ENCODE assay signal across 1 cellular context in the genomic region with DNA sequence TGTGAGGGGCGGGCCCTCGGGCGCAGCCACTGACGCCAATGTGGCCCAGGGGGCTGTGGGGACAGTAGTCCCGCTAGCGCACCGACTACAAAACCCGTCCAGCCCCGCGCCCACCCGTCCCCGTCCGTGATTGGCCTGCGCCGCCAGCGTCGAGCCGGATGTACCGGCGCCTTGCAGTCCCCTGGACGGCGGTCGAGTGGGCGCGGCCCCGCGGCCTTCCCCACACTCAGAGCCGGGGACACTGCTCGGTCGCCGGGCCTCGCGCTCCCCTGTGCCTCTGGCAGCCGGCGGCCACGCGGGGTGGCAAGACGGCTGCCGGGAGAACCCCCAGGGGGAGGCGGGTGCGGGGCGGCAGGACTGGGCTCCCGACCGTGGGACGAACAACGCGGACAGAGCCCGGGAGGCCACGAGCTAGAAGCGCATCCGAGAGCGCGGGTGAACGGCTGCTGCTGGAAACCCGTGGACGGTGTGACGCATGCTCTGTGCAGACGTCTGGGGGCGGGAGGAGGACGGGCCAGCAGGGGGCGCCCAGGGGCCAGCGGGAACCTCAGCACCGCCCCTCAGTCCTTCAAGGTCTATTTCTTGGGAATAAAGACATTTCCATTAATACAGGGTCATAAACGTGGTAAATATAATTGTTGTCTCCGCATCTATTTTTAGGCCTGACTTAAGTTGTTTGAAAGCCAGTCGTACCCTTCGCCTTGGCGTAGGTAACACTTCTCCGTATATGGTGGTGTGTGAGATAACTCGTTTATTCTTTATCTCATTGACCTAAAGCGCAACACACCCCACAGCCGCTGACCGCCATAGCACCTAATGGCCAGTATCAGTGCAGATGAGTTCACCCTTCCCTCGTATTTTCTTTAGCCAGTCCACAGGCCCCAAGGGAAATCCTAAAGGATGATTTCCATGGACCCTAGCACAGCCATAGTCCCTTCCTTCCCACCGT.
A peak's percentile ranks its signal among the peaks of the same experiment; 100 is the strongest.
TF ChIP-seq lines count a peak whose summit lies in the region.

No MANE protein-coding gene starts in this region.

TF ChIP-seq in HEK293, 187 proteins besides CTCF, POLR2A, EP300 and RAD21 (continued from another document and continues in another):
- TF ChIP-seq, protein P1, sequence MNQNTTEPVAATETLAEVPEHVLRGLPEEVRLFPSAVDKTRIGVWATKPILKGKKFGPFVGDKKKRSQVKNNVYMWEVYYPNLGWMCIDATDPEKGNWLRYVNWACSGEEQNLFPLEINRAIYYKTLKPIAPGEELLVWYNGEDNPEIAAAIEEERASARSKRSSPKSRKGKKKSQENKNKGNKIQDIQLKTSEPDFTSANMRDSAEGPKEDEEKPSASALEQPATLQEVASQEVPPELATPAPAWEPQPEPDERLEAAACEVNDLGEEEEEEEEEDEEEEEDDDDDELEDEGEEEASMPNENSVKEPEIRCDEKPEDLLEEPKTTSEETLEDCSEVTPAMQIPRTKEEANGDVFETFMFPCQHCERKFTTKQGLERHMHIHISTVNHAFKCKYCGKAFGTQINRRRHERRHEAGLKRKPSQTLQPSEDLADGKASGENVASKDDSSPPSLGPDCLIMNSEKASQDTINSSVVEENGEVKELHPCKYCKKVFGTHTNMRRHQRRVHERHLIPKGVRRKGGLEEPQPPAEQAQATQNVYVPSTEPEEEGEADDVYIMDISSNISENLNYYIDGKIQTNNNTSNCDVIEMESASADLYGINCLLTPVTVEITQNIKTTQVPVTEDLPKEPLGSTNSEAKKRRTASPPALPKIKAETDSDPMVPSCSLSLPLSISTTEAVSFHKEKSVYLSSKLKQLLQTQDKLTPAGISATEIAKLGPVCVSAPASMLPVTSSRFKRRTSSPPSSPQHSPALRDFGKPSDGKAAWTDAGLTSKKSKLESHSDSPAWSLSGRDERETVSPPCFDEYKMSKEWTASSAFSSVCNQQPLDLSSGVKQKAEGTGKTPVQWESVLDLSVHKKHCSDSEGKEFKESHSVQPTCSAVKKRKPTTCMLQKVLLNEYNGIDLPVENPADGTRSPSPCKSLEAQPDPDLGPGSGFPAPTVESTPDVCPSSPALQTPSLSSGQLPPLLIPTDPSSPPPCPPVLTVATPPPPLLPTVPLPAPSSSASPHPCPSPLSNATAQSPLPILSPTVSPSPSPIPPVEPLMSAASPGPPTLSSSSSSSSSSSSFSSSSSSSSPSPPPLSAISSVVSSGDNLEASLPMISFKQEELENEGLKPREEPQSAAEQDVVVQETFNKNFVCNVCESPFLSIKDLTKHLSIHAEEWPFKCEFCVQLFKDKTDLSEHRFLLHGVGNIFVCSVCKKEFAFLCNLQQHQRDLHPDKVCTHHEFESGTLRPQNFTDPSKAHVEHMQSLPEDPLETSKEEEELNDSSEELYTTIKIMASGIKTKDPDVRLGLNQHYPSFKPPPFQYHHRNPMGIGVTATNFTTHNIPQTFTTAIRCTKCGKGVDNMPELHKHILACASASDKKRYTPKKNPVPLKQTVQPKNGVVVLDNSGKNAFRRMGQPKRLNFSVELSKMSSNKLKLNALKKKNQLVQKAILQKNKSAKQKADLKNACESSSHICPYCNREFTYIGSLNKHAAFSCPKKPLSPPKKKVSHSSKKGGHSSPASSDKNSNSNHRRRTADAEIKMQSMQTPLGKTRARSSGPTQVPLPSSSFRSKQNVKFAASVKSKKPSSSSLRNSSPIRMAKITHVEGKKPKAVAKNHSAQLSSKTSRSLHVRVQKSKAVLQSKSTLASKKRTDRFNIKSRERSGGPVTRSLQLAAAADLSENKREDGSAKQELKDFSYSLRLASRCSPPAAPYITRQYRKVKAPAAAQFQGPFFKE (tag by site-specific recombination; IDR thresholded peaks at IDR 0.05; ENCODE audit: borderline replicate concordance), result no peak
- TF ChIP-seq ZNF624 (tag by site-specific recombination; IDR thresholded peaks at IDR 0.05) (no peak), ZNF404 (tag by site-specific recombination; IDR thresholded peaks at IDR 0.05) (no peak), PRDM4 (tag by site-specific recombination; IDR thresholded peaks at IDR 0.05) (no peak), ZBTB10 (tag by site-specific recombination; IDR thresholded peaks at IDR 0.05) (no peak), ZXDB (tag by site-specific recombination; IDR thresholded peaks at IDR 0.05) (peak; percentile 76; the same call in 1 of the 2 replicates), SETDB1 (IDR thresholded peaks at IDR 0.05; ENCODE audit: insufficient read length, low read length) (no peak), ZNF768 (tag by site-specific recombination; IDR thresholded peaks at IDR 0.05) (no peak), FEZF1 (tag by site-specific recombination; IDR thresholded peaks at IDR 0.05) (no peak), ZNF302 (tag by site-specific recombination; IDR thresholded peaks at IDR 0.05; ENCODE audit: low read depth) (no peak), KLF1 (tag by site-specific recombination; IDR thresholded peaks at IDR 0.05) (peak; percentile 64), ZNF398 (tag by site-specific recombination; IDR thresholded peaks at IDR 0.05) (0 out of 2 replicates have a peak, but pooled peaks have one; percentile 10), ZNF10 (tag by site-specific recombination; IDR thresholded peaks at IDR 0.05) (peak; percentile 58; the same call in 1 of the 2 replicates), ZNF221 (tag by site-specific recombination; IDR thresholded peaks at IDR 0.05; ENCODE audit: borderline replicate concordance) (no peak), ZNF19 (tag by site-specific recombination; IDR thresholded peaks at IDR 0.05; ENCODE audit: low read depth) (no peak), ZNF548 (tag by site-specific recombination; IDR thresholded peaks at IDR 0.05) (no peak), GLI2 (tag by site-specific recombination; IDR thresholded peaks at IDR 0.05; ENCODE audit: borderline replicate concordance, low read depth) (no peak), ZBTB7A (tag by site-specific recombination; IDR thresholded peaks at IDR 0.05; ENCODE audit: low read depth) (no peak), ZNF416 (tag by site-specific recombination; IDR thresholded peaks at IDR 0.05) (no peak), SCRT1 (tag by site-specific recombination; IDR thresholded peaks at IDR 0.05; ENCODE audit: borderline replicate concordance) (no peak), MZF1 (tag by site-specific recombination; IDR thresholded peaks at IDR 0.05; ENCODE audit: borderline replicate concordance) (no peak), ZNF610 (tag by site-specific recombination; IDR thresholded peaks at IDR 0.05; ENCODE audit: borderline replicate concordance) (peak; percentile 55; the same call in 1 of the 2 replicates), ZNF776 (tag by site-specific recombination; IDR thresholded peaks at IDR 0.05; ENCODE audit: borderline replicate concordance) (no peak), GLIS2 (tag by site-specific recombination; IDR thresholded peaks at IDR 0.05) (peak; percentile 82), ZNF157 (tag by site-specific recombination; IDR thresholded peaks at IDR 0.05) (no peak), ZFP3 (tag by site-specific recombination; IDR thresholded peaks at IDR 0.05; ENCODE audit: low read depth) (no peak), ZEB2 (tag by site-specific recombination; IDR thresholded peaks at IDR 0.05) (peak; percentile 86; the same call in 1 of the 2 replicates), ZNF623 (tag by site-specific recombination; IDR thresholded peaks at IDR 0.05) (no peak), ZNF239 (tag by site-specific recombination; IDR thresholded peaks at IDR 0.05) (0 out of 2 replicates have a peak, but pooled peaks have one; percentile 47), HOXA7 (CRISPR knock-in tag; IDR thresholded peaks at IDR 0.05; ENCODE audit: borderline replicate concordance) (no peak), ZBTB20 (tag by site-specific recombination; IDR thresholded peaks at IDR 0.05) (peak; percentile 80; the same call in 1 of the 2 replicates), HOXD13 (CRISPR knock-in tag; IDR thresholded peaks at IDR 0.05; ENCODE audit: borderline replicate concordance) (no peak), ZNF558 (tag by site-specific recombination; IDR thresholded peaks at IDR 0.05) (no peak), ZBTB1 (tag by site-specific recombination; IDR thresholded peaks at IDR 0.05) (no peak)
- TF ChIP-seq, protein P2, sequence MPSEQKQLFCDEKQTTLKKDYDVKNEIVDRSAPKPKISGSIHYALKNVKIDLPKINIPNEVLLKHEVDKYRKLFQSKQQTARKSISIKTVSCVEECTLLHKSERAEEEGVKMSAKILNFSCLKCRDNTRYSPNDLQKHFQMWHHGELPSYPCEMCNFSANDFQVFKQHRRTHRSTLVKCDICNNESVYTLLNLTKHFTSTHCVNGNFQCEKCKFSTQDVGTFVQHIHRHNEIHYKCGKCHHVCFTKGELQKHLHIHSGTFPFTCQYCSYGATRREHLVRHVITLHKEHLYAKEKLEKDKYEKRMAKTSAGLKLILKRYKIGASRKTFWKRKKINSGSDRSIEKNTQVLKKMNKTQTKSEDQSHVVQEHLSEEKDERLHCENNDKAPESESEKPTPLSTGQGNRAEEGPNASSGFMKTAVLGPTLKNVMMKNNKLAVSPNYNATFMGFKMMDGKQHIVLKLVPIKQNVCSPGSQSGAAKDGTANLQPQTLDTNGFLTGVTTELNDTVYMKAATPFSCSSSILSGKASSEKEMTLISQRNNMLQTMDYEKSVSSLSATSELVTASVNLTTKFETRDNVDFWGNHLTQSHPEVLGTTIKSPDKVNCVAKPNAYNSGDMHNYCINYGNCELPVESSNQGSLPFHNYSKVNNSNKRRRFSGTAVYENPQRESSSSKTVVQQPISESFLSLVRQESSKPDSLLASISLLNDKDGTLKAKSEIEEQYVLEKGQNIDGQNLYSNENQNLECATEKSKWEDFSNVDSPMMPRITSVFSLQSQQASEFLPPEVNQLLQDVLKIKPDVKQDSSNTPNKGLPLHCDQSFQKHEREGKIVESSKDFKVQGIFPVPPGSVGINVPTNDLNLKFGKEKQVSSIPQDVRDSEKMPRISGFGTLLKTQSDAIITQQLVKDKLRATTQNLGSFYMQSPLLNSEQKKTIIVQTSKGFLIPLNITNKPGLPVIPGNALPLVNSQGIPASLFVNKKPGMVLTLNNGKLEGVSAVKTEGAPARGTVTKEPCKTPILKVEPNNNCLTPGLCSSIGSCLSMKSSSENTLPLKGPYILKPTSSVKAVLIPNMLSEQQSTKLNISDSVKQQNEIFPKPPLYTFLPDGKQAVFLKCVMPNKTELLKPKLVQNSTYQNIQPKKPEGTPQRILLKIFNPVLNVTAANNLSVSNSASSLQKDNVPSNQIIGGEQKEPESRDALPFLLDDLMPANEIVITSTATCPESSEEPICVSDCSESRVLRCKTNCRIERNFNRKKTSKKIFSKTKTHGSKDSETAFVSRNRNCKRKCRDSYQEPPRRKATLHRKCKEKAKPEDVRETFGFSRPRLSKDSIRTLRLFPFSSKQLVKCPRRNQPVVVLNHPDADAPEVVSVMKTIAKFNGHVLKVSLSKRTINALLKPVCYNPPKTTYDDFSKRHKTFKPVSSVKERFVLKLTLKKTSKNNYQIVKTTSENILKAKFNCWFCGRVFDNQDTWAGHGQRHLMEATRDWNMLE (tag by site-specific recombination; conservative IDR thresholded peaks at IDR 0.05; ENCODE audit: low read depth), result no peak; the same call in 1 of the 2 replicates
- TF ChIP-seq, protein P3, sequence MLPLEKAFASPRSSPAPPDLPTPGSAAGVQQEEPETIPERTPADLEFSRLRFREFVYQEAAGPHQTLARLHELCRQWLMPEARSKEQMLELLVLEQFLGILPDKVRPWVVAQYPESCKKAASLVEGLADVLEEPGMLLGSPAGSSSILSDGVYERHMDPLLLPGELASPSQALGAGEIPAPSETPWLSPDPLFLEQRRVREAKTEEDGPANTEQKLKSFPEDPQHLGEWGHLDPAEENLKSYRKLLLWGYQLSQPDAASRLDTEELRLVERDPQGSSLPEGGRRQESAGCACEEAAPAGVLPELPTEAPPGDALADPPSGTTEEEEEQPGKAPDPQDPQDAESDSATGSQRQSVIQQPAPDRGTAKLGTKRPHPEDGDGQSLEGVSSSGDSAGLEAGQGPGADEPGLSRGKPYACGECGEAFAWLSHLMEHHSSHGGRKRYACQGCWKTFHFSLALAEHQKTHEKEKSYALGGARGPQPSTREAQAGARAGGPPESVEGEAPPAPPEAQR (tag by site-specific recombination; IDR thresholded peaks at IDR 0.05), result no peak
